Comparison of ENCODE assay signal across 21 cellular contexts in the genomic region with DNA sequence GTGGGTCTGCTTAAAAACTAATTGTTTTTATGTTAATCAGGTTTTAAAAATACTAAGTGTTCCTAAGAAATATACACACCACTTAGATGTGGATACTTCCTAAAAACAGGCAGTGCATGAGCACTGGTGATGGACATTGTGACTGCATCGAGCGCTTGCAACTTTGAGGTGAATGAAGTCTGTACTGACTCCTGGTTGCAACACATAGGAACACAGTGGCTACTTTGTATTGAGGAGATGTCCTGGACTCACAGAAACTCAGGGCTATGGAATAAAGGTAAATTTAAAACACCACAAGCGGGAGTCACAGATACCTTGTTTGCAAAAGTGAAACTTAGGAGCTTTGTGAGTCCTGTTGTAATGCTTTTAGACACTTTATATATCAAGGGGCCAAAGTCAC. TPM values are rescaled to one million over a fixed set of nuclear protein-coding genes. Genes with fewer than 3 reads are reported as not detected.
DNase-seq lines count a peak whose midpoint lies in the region; ATAC-seq and TF ChIP-seq lines count a peak whose summit lies in the region.
"Had no signal": no experiment of that assay in that cellular context is flagged by ENCODE, and none has a peak within 500 bp of the region (broad histone marks: within the 10 kb centered on the region; RNA-seq: fewer than 3 reads in every experiment).

No MANE protein-coding gene starts in this region.

- no peak overlapping the region for H3K27ac ChIP-seq in OCI-LY3 (ENCODE audit: low read length)

- H3K9me3 ChIP-seq in OCI-LY3 (ENCODE audit: insufficient read depth, low read length) (no peaks in the 10 kb centered on the region), endocrine pancreas (ENCODE audit: control insufficient read depth, low read length) (no peaks in the 10 kb centered on the region)
- H3K9me3 ChIP-seq: body of pancreas, HAP-1, heart left ventricle, pancreas, spleen had no signal

- no peaks in the 10 kb centered on the region for H3K36me3 ChIP-seq in OCI-LY3 (replicated peaks; ENCODE audit: low read depth, low read length)
- H3K36me3 ChIP-seq in endocrine pancreas (ENCODE audit: control insufficient read depth, insufficient read depth, low read length): no peaks in the 10 kb centered on the region
- H3K36me3 ChIP-seq: HAP-1, heart left ventricle, pancreas had no signal

- H3K9ac ChIP-seq in OCI-LY3 (ENCODE audit: low read length): peak overlapping the region; percentile 68; the same call in 1 of the 2 replicates
- H3K9ac ChIP-seq in endocrine pancreas (ENCODE audit: control insufficient read depth, insufficient read depth, low read length): no peak overlapping the region

- peaks cover 1 to 3% of the 10 kb centered on the region in 2 donors for H3K36me3 Mint-ChIP-seq in activated T-cell treated with anti-CD3 and anti-CD28 coated beads, Interleukin-2, amount 50 U/mL, for 72 hours (ENCODE audit: insufficient read depth in 2 of 2)
- peaks cover 12 to 13% of the 10 kb centered on the region in 2 donors for H3K36me3 Mint-ChIP-seq in stimulated activated naive B cell treated with anti-CD40 and anti-IgM and Interleukin-4, amounts not matched to agents 10 μg/mL and 1 μg/mL and 100 μg/mL, for 72 hours
- H3K36me3 Mint-ChIP-seq in activated naive CD4-positive, alpha-beta T cell treated with anti-CD3 and anti-CD28 coated beads, Interleukin-2, amount 50 U/mL, for 72 hours: no peaks in the 10 kb centered on the region

- no peak for DNase-seq in activated T-cell treated with anti-CD3 and anti-CD28 coated beads, Interleukin-2, amount 50 U/mL, for 72 hours
- no peak for DNase-seq in activated T-cell treated with anti-CD3 and anti-CD28 coated beads, Interleukin-2, amount 50 U/mL, for 1 hour
- no peak for DNase-seq in stimulated activated naive B cell treated with anti-CD40 and anti-IgM and Interleukin-4, amounts not matched to agents 10 μg/mL and 1 μg/mL and 100 μg/mL, for 72 hours
- no peak for DNase-seq in activated effector memory CD4-positive, alpha-beta T cell treated with anti-CD3 and anti-CD28 coated beads, Interleukin-2, amount 50 U/mL, for 16 hours
- no peak for DNase-seq in activated naive CD4-positive, alpha-beta T cell treated with anti-CD3 and anti-CD28 coated beads, Interleukin-2, amount 50 U/mL, for 72 hours (ENCODE audit: low spot score in 2 of 2)
- DNase-seq: activated CD4-positive, alpha-beta T cell treated with anti-CD3 and anti-CD28 coated beads, Interleukin-2, amount 50 U/mL, for 48 hours; activated effector memory CD4-positive, alpha-beta T cell treated with Interleukin-2 at 50 U/mL for 16 hours; KG1; midbrain; NCI-H1417; NCI-H2227 treated with DMSO at 0.1 percent for 48 hours; SHP77; spleen; stimulated activated naive CD4-positive, alpha-beta T cell treated with Interleukin-2 at 50 U/mL for 16 hours had no signal

- H3K4me3 Mint-ChIP-seq in activated T-cell treated with anti-CD3 and anti-CD28 coated beads, Interleukin-2, amount 50 U/mL, for 72 hours: peak overlapping the region; percentile 74 to 82
- H3K4me3 Mint-ChIP-seq in stimulated activated naive B cell treated with anti-CD40 and anti-IgM and Interleukin-4, amounts not matched to agents 10 μg/mL and 1 μg/mL and 100 μg/mL, for 72 hours: peak overlapping the region; percentile 89

- peaks cover 5% of the 10 kb centered on the region; the same call in 1 of the 2 replicates for H3K4me1 ChIP-seq in OCI-LY3 (ENCODE audit: low read length)
- H3K4me1 ChIP-seq in endocrine pancreas (ENCODE audit: control insufficient read depth, insufficient read depth, low read length): no peaks in the 10 kb centered on the region
- H3K4me1 ChIP-seq: HAP-1 had no signal

- H4K20me1 ChIP-seq in OCI-LY3 (ENCODE audit: insufficient read depth, low read length): no peaks in the 10 kb centered on the region

- no peak overlapping the region for H3K27ac Mint-ChIP-seq in activated T-cell treated with anti-CD3 and anti-CD28 coated beads, Interleukin-2, amount 50 U/mL, for 72 hours
- no peak overlapping the region for H3K27ac Mint-ChIP-seq in stimulated activated naive B cell treated with anti-CD40 and anti-IgM and Interleukin-4, amounts not matched to agents 10 μg/mL and 1 μg/mL and 100 μg/mL, for 72 hours
- no peak overlapping the region for H3K27ac Mint-ChIP-seq in activated naive CD4-positive, alpha-beta T cell treated with anti-CD3 and anti-CD28 coated beads, Interleukin-2, amount 50 U/mL, for 72 hours

- peaks cover 21% of the 10 kb centered on the region for H3K4me1 Mint-ChIP-seq in activated T-cell treated with anti-CD3 and anti-CD28 coated beads, Interleukin-2, amount 50 U/mL, for 72 hours (ENCODE audit: low read depth)
- peaks cover 15 to 25% of the 10 kb centered on the region in 2 donors for H3K4me1 Mint-ChIP-seq in stimulated activated naive B cell treated with anti-CD40 and anti-IgM and Interleukin-4, amounts not matched to agents 10 μg/mL and 1 μg/mL and 100 μg/mL, for 72 hours

- no peaks in the 10 kb centered on the region for H3K9me3 Mint-ChIP-seq in activated T-cell treated with anti-CD3 and anti-CD28 coated beads, Interleukin-2, amount 50 U/mL, for 72 hours
- H3K9me3 Mint-ChIP-seq in stimulated activated naive B cell treated with anti-CD40 and anti-IgM and Interleukin-4, amounts not matched to agents 10 μg/mL and 1 μg/mL and 100 μg/mL, for 72 hours: no peaks in the 10 kb centered on the region
- H3K9me3 Mint-ChIP-seq in activated naive CD4-positive, alpha-beta T cell treated with anti-CD3 and anti-CD28 coated beads, Interleukin-2, amount 50 U/mL, for 72 hours: no peaks in the 10 kb centered on the region

- TF ChIP-seq CTCF in OCI-LY3 (IDR thresholded peaks at IDR 0.05; ENCODE audit: low read depth, low read length): no peak

- no peak overlapping the region for H2AFZ ChIP-seq in OCI-LY3 (ENCODE audit: low read depth, low read length)

- ATAC-seq in activated T-cell treated with anti-CD3 and anti-CD28 coated beads, Interleukin-2, amount 50 U/mL, for 72 hours (replicated peaks in 1 of 2): no peak
- no peak for ATAC-seq in stimulated activated naive B cell treated with anti-CD40 and anti-IgM and Interleukin-4, amounts not matched to agents 10 μg/mL and 1 μg/mL and 100 μg/mL, for 72 hours (replicated peaks)
- no peak for ATAC-seq in HG03354 (IDR thresholded peaks at IDR 0.05; ENCODE audit: poor library complexity, severe bottlenecking, unreplicated experiment)
- no peak for ATAC-seq in activated naive CD4-positive, alpha-beta T cell treated with anti-CD3 and anti-CD28 coated beads, Interleukin-2, amount 50 U/mL, for 72 hours

- peaks cover 32% of the 10 kb centered on the region for H3K27me3 Mint-ChIP-seq in activated T-cell treated with anti-CD3 and anti-CD28 coated beads, Interleukin-2, amount 50 U/mL, for 72 hours (ENCODE audit: low read depth)
- H3K27me3 Mint-ChIP-seq in stimulated activated naive B cell treated with anti-CD40 and anti-IgM and Interleukin-4, amounts not matched to agents 10 μg/mL and 1 μg/mL and 100 μg/mL, for 72 hours: peaks cover 32 to 36% of the 10 kb centered on the region in 2 donors

- H3K4me3 ChIP-seq in OCI-LY3 (ENCODE audit: low read length) (peak overlapping the region; percentile 83), endocrine pancreas (ENCODE audit: control insufficient read depth, insufficient read depth, low read length) (peak overlapping the region; percentile 19)
- H3K4me3 ChIP-seq: HAP-1 had no signal

- H3K4me2 ChIP-seq in OCI-LY3 (ENCODE audit: low read length): peak overlapping the region; percentile 91

- no peaks in the 10 kb centered on the region for H3K79me2 ChIP-seq in OCI-LY3 (ENCODE audit: low read length)

- H3K27me3 ChIP-seq in OCI-LY3 (ENCODE audit: low read depth, low read length) (no peaks in the 10 kb centered on the region), endocrine pancreas (ENCODE audit: control insufficient read depth, insufficient read depth, low read length) (no peaks in the 10 kb centered on the region)
- H3K27me3 ChIP-seq: body of pancreas, pancreas had no signal

RNA-seq across cellular contexts. Expression of a gene that starts 55.6 kb away (rescaled TPM):
- 10 to 100 TPM; 77.1 to 81.9 TPM for total RNA-seq in activated T-cell treated with anti-CD3 and anti-CD28 coated beads, Interleukin-2, amount 50 U/mL, for 72 hours
- 10 to 100 TPM; 52.7 to 65.6 TPM for total RNA-seq in activated naive CD4-positive, alpha-beta T cell treated with anti-CD3 and anti-CD28 coated beads, Interleukin-2, amount 50 U/mL, for 72 hours
